Comparison of ENCODE assay signal across 15 cellular contexts in the genomic region with DNA sequence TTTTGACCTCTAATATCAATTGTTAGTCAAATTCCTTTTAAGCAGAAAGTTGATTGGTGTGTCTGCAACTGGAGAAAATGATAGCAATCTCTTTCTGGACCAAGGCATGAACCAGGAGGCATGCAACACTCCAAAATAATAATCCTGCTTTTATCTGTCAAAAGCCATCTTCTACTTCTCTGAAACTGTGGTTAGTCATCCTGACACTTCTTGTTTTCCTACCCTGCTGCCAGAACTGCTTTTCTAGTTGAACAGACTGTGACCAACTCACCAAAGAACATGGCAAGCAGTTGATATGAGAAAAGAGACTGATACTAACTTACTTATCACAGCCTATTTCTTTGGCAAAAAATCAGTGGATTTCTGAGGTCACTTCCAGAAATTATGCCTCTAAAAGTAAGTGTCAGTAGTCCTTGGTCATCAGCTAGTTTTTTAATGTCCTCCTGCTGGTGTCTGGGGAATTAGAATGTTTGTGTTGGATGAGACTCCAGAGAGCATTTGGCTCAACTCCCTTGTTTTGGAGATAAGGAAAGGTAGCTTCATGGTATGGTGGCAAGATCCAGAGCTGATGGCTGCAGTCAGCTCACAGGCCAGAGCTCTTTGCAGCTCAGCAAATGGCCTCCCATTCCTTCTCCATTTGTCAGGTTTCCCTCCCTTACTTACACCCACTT. TPM values are rescaled to one million over a fixed set of nuclear protein-coding genes. Genes with fewer than 3 reads are reported as not detected.
DNase-seq lines count a peak whose midpoint lies in the region; ATAC-seq, FAIRE-seq and TF ChIP-seq lines count a peak whose summit lies in the region.
"Had no signal": no experiment of that assay in that cellular context is flagged by ENCODE, and none has a peak within 500 bp of the region (broad histone marks: within the 10 kb centered on the region; RNA-seq: fewer than 3 reads in every experiment).

No MANE protein-coding gene starts in this region.

- H3K9ac ChIP-seq in liver (ENCODE audit: low read depth in 1 of 2, low read length in 2 of 2) (no peak overlapping the region), HepG2 (ENCODE audit: insufficient read depth, low read depth, low read length) (no peak overlapping the region), SK-N-SH (no peak overlapping the region)
- H3K9ac ChIP-seq: BLaER1 treated with 17β-estradiol and CSF1 and Interleukin-3, amounts not matched to agents 10 nM and 100 nM had no signal

- no peaks in the 10 kb centered on the region for H3K9me2 ChIP-seq in SK-N-SH

- no TSS peak for BruUV-seq in HepG2 (replicated peaks; lab: Mats Ljungman, UMichigan)

- TF ChIP-seq CTCF in liver (IDR thresholded peaks at IDR 0.05; ENCODE audit: low read depth, low read length, missing input control) (no peak), HepG2 (CRISPR knock-in tag; IDR thresholded peaks at IDR 0.05) (no peak), SK-N-SH (IDR thresholded peaks at IDR 0.05) (no peak), choroid plexus epithelial cell (conservative IDR thresholded peaks at IDR 0.05; ENCODE audit: low read depth, low read length) (no peak)

- TF ChIP-seq POLR2A in HepG2 (IDR thresholded peaks at IDR 0.05; ENCODE audit: insufficient read depth in 1 of 2, low read depth in 2 of 2, low read length in 2 of 2), result no peak

- H3K4me1 ChIP-seq in liver (ENCODE audit: control insufficient read depth in 4 of 4, insufficient read depth in 4 of 4, low read length in 3 of 4) (peaks cover 0 to 11% (median 0%) of the 10 kb centered on the region in 4 donors), HepG2 (ENCODE audit: insufficient read depth, low read length) (peaks cover 18% of the 10 kb centered on the region), SK-N-SH (ENCODE audit: control insufficient read depth in 1 of 2, insufficient read depth in 2 of 2, low read depth in 1 of 2, low read length in 1 of 2) (peaks cover 18 to 20% of the 10 kb centered on the region in 2 experiments)

- no peak for FAIRE-seq in HepG2 (lab: Jason Lieb, UNC)

- TF ChIP-seq EP300 in HepG2 (IDR thresholded peaks at IDR 0.05; ENCODE audit: low read depth in 2 of 2, low read length in 2 of 2) (no peak), HepG2 (CRISPR knock-in tag; IDR thresholded peaks at IDR 0.05; ENCODE audit: borderline replicate concordance) (no peak), SK-N-SH (IDR thresholded peaks at IDR 0.05; ENCODE audit: borderline replicate concordance in 1 of 2, low read depth in 1 of 2, low read length in 1 of 2) (0 out of 4 replicates have a peak, but pooled peaks of 1 of the 2 experiments have one; percentile 17)

- POLR2A ChIA-PET in HepG2 (lab: Yijun Ruan, JAX) (no interaction called here), SK-N-SH (lab: Yijun Ruan, JAX) (no interaction called here)

- H3K27ac ChIP-seq in liver (ENCODE audit: low read depth in 1 of 2, low read length in 2 of 2) (no peak overlapping the region), HepG2 (ENCODE audit: extremely low read length, insufficient read depth, low read length) (no peak overlapping the region), SK-N-SH (ENCODE audit: low read depth in 2 of 2, low read length in 1 of 2) (peak overlapping the region; percentile 8 to 90; a peak in 2 of 4 replicates), temporal lobe (ENCODE audit: low read depth, low read length) (peak overlapping the region; percentile 9)
- H3K27ac ChIP-seq: BLaER1 treated with 17β-estradiol and CSF1 and Interleukin-3, amounts not matched to agents 10 nM and 100 nM; PC-9 had no signal

- H3K9me3 ChIP-seq in liver (ENCODE audit: control insufficient read depth in 4 of 4, low read length in 3 of 4), result no peaks in the 10 kb centered on the region
- H3K9me3 ChIP-seq in HepG2 (ENCODE audit: low read length), result no peaks in the 10 kb centered on the region
- no peaks in the 10 kb centered on the region for H3K9me3 ChIP-seq in SK-N-SH
- H3K9me3 ChIP-seq: BLaER1 treated with 17β-estradiol and CSF1 and Interleukin-3, amounts not matched to agents 10 nM and 100 nM had no signal

- H3K27me3 ChIP-seq in liver (ENCODE audit: control insufficient read depth in 4 of 4, insufficient read depth in 4 of 4, low read length in 3 of 4) (no peaks in the 10 kb centered on the region), HepG2 (ENCODE audit: control insufficient read depth in 1 of 2, insufficient read depth in 2 of 2, low read length in 2 of 2) (no peaks in the 10 kb centered on the region), SK-N-SH (ENCODE audit: insufficient read depth) (no peaks in the 10 kb centered on the region)
- H3K27me3 ChIP-seq: BLaER1 treated with 17β-estradiol and CSF1 and Interleukin-3, amounts not matched to agents 10 nM and 100 nM had no signal

- CTCF ChIA-PET in HepG2 (lab: Yijun Ruan, JAX; ENCODE audit: low intra/inter-chr PET ratio, low total read pairs) (no interaction called here), SK-N-SH (lab: Yijun Ruan, JAX) (interaction anchor here (0.9 to 14.3 kb wide), 6 partner anchors 8 to 559 kb away, joined by 3 to 242 read pairs (median 5); no protein-coding TSS in a partner anchor)

- no peaks in the 10 kb centered on the region for H4K20me1 ChIP-seq in HepG2 (ENCODE audit: insufficient read depth, low read length)
- no peaks in the 10 kb centered on the region for H4K20me1 ChIP-seq in SK-N-SH (ENCODE audit: insufficient read depth)

- intact Hi-C loops in HepG2 (cut with micrococcal nuclease; ENCODE audit: unreplicated experiment), result no loop called here

- TF ChIP-seq RAD21 in liver (IDR thresholded peaks at IDR 0.05) (peak; percentile 42 to 55), HepG2 (CRISPR knock-in tag; IDR thresholded peaks at IDR 0.05) (no peak), SK-N-SH (IDR thresholded peaks at IDR 0.05; ENCODE audit: low read length) (no peak)

- H3K79me2 ChIP-seq in HepG2 (ENCODE audit: insufficient read depth, low read length) (no peaks in the 10 kb centered on the region), SK-N-SH (ENCODE audit: insufficient read depth) (no peaks in the 10 kb centered on the region)

- no peak for DNase-seq in HepG2 (ENCODE audit: low spot score)
- DNase-seq in SK-N-SH, result no peak
- peak; percentile 26 for DNase-seq in choroid plexus epithelial cell (ENCODE audit: low read depth)
- no peak for DNase-seq in activated effector memory CD4-positive, alpha-beta T cell treated with anti-CD3 and anti-CD28 coated beads, Interleukin-2, amount 50 U/mL, for 16 hours
- no peak for DNase-seq in COLO829 (ENCODE audit: low spot score)
- DNase-seq in DMS79 treated with DMSO at 0.1 percent for 48 hours (lab: John Stamatoyannopoulos, UW), result no peak
- DNase-seq: hypothalamus; NCI-H2171; PC-9; stimulated activated naive CD4-positive, alpha-beta T cell; T-helper 2 cell had no signal

- H3K4me2 ChIP-seq in HepG2 (ENCODE audit: low read depth, low read length), result no peak overlapping the region
- H3K4me2 ChIP-seq in SK-N-SH, result no peak overlapping the region
- H3K4me2 ChIP-seq: PC-9 had no signal

- H2AFZ ChIP-seq in HepG2 (ENCODE audit: low read length) (no peak overlapping the region), SK-N-SH (ENCODE audit: low read depth) (no peak overlapping the region)
- H2AFZ ChIP-seq: PC-9 had no signal

- in situ Hi-C loops in HepG2 (cut with HindIII; ENCODE audit: extremely low pct_ligation_motif_present, low pct_unique_long_range_greater_than_20kb), result no loop called here

- H3F3A ChIP-seq in SK-N-SH (replicated peaks; ENCODE audit: insufficient read depth), result peaks cover 21% of the 10 kb centered on the region

- H3K4me3 ChIP-seq in liver (ENCODE audit: low read depth in 1 of 3, low read length in 3 of 3) (no peak overlapping the region), HepG2 (replicated peaks in 1 of 3; ENCODE audit: insufficient read depth in 1 of 3, low read depth in 2 of 3, low read length in 3 of 3) (no peak overlapping the region), SK-N-SH (ENCODE audit: low read depth in 2 of 2, low read length in 1 of 2) (no peak overlapping the region), choroid plexus epithelial cell (ENCODE audit: low read depth, low read length) (no peak overlapping the region)
- H3K4me3 ChIP-seq: BLaER1 treated with 17β-estradiol and CSF1 and Interleukin-3, amounts not matched to agents 10 nM and 100 nM; PC-9 had no signal

- no peak for ATAC-seq in HepG2

- H3K36me3 ChIP-seq in liver (ENCODE audit: control insufficient read depth in 4 of 4, insufficient read depth in 3 of 4, low read depth in 1 of 4, low read length in 3 of 4) (peaks cover 0 to 4% (median 0%) of the 10 kb centered on the region in 4 donors), HepG2 (replicated peaks in 1 of 2; ENCODE audit: control insufficient read depth in 1 of 2, insufficient read depth in 2 of 2, low read length in 2 of 2) (no peaks in the 10 kb centered on the region), SK-N-SH (replicated peaks in 1 of 2; ENCODE audit: control insufficient read depth in 1 of 2, insufficient read depth in 2 of 2, low read length in 1 of 2) (no peaks in the 10 kb centered on the region)

RNA-seq across cellular contexts. Expression of gene CRYGS, which starts 7.2 kb away (rescaled TPM):
- 1 to 10 TPM; 1.2 to 3.6 TPM for total RNA-seq in liver
- polyA plus RNA-seq in liver, result 1 to 10 TPM in 1 of 2 donors, under 1 TPM in 1; 0.53 to 1.2 TPM
- total RNA-seq in HepG2 (2016; rRNA removed; fragmentation: Illumina TruSeq; extraction: Trizol), result 0.22 and 2.1 TPM in 2 replicates
- 0.81 and 1.1 TPM in 2 replicates for total RNA-seq in HepG2 (2016; cell fraction: cytosol; rRNA removed; fragmentation: Illumina TruSeq; extraction: Trizol; ENCODE audit: low read depth)
- total RNA-seq in HepG2 (2016; cell fraction: insoluble cytoplasmic fraction; rRNA removed; fragmentation: Illumina TruSeq; extraction: Trizol), result 0.39 and 2.1 TPM in 2 replicates
- total RNA-seq in HepG2 (2016; cell fraction: membrane; rRNA removed; fragmentation: Illumina TruSeq; extraction: Trizol), result 0.37 and 0.79 TPM in 2 replicates
- total RNA-seq in HepG2 (2016; cell fraction: nucleus; rRNA removed; fragmentation: Illumina TruSeq; extraction: Trizol), result 7.0 and 9.7 TPM in 2 replicates
- 6.7 TPM in 2 replicates for polyA plus RNA-seq in HepG2 (2011; rRNA removed)
- 0.53 and 0.68 TPM in 2 replicates for polyA plus RNA-seq in HepG2 (2011; cell fraction: cytosol; rRNA removed)
- polyA plus RNA-seq in HepG2 (2011; cell fraction: nucleus; rRNA removed), result 18.0 and 20.5 TPM in 2 replicates
- polyA plus RNA-seq in HepG2 (2012), result 2.2 and 2.5 TPM in 2 replicates
- 0.19 and 0.44 TPM in 2 replicates for polyA plus RNA-seq in HepG2 (2016; cell fraction: cytosol; fragmentation: Illumina TruSeq; extraction: Trizol; ENCODE audit: low read depth)
- polyA plus RNA-seq in HepG2 (2016; cell fraction: insoluble cytoplasmic fraction; fragmentation: Illumina TruSeq; extraction: Trizol; ENCODE audit: low read depth), result 0.15 and 0.48 TPM in 2 replicates
- polyA plus RNA-seq in HepG2 (2016; cell fraction: membrane; fragmentation: Illumina TruSeq; extraction: Trizol; ENCODE audit: low read depth), result 0.21 TPM in 1 of 2 replicates, not detected in the other
- 10.6 and 15.6 TPM in 2 replicates for polyA plus RNA-seq in HepG2 (2016; cell fraction: nucleus; fragmentation: Illumina TruSeq; extraction: Trizol; ENCODE audit: insufficient read depth, low read depth)
- 2.0 and 3.4 TPM in 2 replicates for polyA minus RNA-seq in HepG2 (2011; rRNA and poly(A)+ RNA removed; ENCODE audit: low replicate concordance)
- 0.53 TPM in 1 of 2 replicates, not detected in the other for polyA minus RNA-seq in HepG2 (2011; cell fraction: cytosol; rRNA and poly(A)+ RNA removed)
- 14.2 and 17.4 TPM in 2 replicates for polyA minus RNA-seq in HepG2 (2011; cell fraction: nucleus; rRNA and poly(A)+ RNA removed)
- polyA plus RNA-seq in SK-N-SH (2012; rRNA removed), result 2.1 and 2.3 TPM in 2 replicates
- 0.09 and 0.22 TPM in 2 replicates for polyA plus RNA-seq in SK-N-SH (2012; cell fraction: cytosol; rRNA removed)
- 19.3 and 20.1 TPM in 2 replicates for polyA plus RNA-seq in SK-N-SH (2012; cell fraction: nucleus; rRNA removed)
- total RNA-seq in temporal lobe, result 1.5 TPM
- total RNA-seq: epithelial cell of proximal tubule had no signal

RNA-seq across cellular contexts. Expression of gene TBCCD1, which starts 30.1 kb away (rescaled TPM):
- total RNA-seq in liver, result 10 to 100 TPM; 15.5 to 16.2 TPM
- polyA plus RNA-seq in liver, result 1 to 10 TPM; 4.9 to 5.6 TPM
- 16.2 and 20.1 TPM in 2 replicates for total RNA-seq in HepG2 (2016; rRNA removed; fragmentation: Illumina TruSeq; extraction: Trizol)
- 5.6 and 6.3 TPM in 2 replicates for total RNA-seq in HepG2 (2016; cell fraction: cytosol; rRNA removed; fragmentation: Illumina TruSeq; extraction: Trizol; ENCODE audit: low read depth)
- 17.3 and 19.5 TPM in 2 replicates for total RNA-seq in HepG2 (2016; cell fraction: insoluble cytoplasmic fraction; rRNA removed; fragmentation: Illumina TruSeq; extraction: Trizol)
- total RNA-seq in HepG2 (2016; cell fraction: membrane; rRNA removed; fragmentation: Illumina TruSeq; extraction: Trizol), result 15.5 and 15.8 TPM in 2 replicates
- 10.6 and 13.8 TPM in 2 replicates for total RNA-seq in HepG2 (2016; cell fraction: nucleus; rRNA removed; fragmentation: Illumina TruSeq; extraction: Trizol)
- polyA plus RNA-seq in HepG2 (2011; rRNA removed), result 12.4 and 13.6 TPM in 2 replicates
- 6.6 and 9.6 TPM in 2 replicates for polyA plus RNA-seq in HepG2 (2011; cell fraction: cytosol; rRNA removed)
- 12.0 and 13.1 TPM in 2 replicates for polyA plus RNA-seq in HepG2 (2011; cell fraction: nucleus; rRNA removed)
- 6.3 and 7.2 TPM in 2 replicates for polyA plus RNA-seq in HepG2 (2012)
- polyA plus RNA-seq in HepG2 (2016; cell fraction: cytosol; fragmentation: Illumina TruSeq; extraction: Trizol; ENCODE audit: low read depth), result 2.0 and 3.3 TPM in 2 replicates
- 12.1 and 12.3 TPM in 2 replicates for polyA plus RNA-seq in HepG2 (2016; cell fraction: insoluble cytoplasmic fraction; fragmentation: Illumina TruSeq; extraction: Trizol; ENCODE audit: low read depth)
- 6.4 and 8.6 TPM in 2 replicates for polyA plus RNA-seq in HepG2 (2016; cell fraction: membrane; fragmentation: Illumina TruSeq; extraction: Trizol; ENCODE audit: low read depth)
- polyA plus RNA-seq in HepG2 (2016; cell fraction: nucleus; fragmentation: Illumina TruSeq; extraction: Trizol; ENCODE audit: insufficient read depth, low read depth), result 12.3 and 15.4 TPM in 2 replicates
- 15.4 and 28.0 TPM in 2 replicates for polyA minus RNA-seq in HepG2 (2011; rRNA and poly(A)+ RNA removed; ENCODE audit: low replicate concordance)
- 6.2 and 6.9 TPM in 2 replicates for polyA minus RNA-seq in HepG2 (2011; cell fraction: cytosol; rRNA and poly(A)+ RNA removed)
- 30.6 and 34.4 TPM in 2 replicates for polyA minus RNA-seq in HepG2 (2011; cell fraction: nucleus; rRNA and poly(A)+ RNA removed)
- 6.5 and 9.1 TPM in 2 replicates for polyA plus RNA-seq in SK-N-SH (2012; rRNA removed)
- polyA plus RNA-seq in SK-N-SH (2012; cell fraction: cytosol; rRNA removed), result 6.5 and 7.9 TPM in 2 replicates
- polyA plus RNA-seq in SK-N-SH (2012; cell fraction: nucleus; rRNA removed), result 6.2 and 12.6 TPM in 2 replicates
- 20.2 TPM for total RNA-seq in temporal lobe

RNA-seq across cellular contexts. Expression of gene DNAJB11, which starts 33.5 kb away (rescaled TPM):
- 100 to 1,000 TPM in 1 of 2 donors, 10 to 100 TPM in 1; 30.2 to 101 TPM for total RNA-seq in liver
- 10 to 100 TPM; 44.7 to 67.3 TPM for polyA plus RNA-seq in liver
- total RNA-seq in HepG2 (2016; rRNA removed; fragmentation: Illumina TruSeq; extraction: Trizol), result 62.5 and 132 TPM in 2 replicates
- 16.0 and 17.0 TPM in 2 replicates for total RNA-seq in HepG2 (2016; cell fraction: cytosol; rRNA removed; fragmentation: Illumina TruSeq; extraction: Trizol; ENCODE audit: low read depth)
- total RNA-seq in HepG2 (2016; cell fraction: insoluble cytoplasmic fraction; rRNA removed; fragmentation: Illumina TruSeq; extraction: Trizol), result 62.4 and 136 TPM in 2 replicates
- total RNA-seq in HepG2 (2016; cell fraction: membrane; rRNA removed; fragmentation: Illumina TruSeq; extraction: Trizol), result 36.7 and 36.8 TPM in 2 replicates
- 128 and 148 TPM in 2 replicates for total RNA-seq in HepG2 (2016; cell fraction: nucleus; rRNA removed; fragmentation: Illumina TruSeq; extraction: Trizol)
- polyA plus RNA-seq in HepG2 (2011; rRNA removed), result 33.1 and 41.0 TPM in 2 replicates
- polyA plus RNA-seq in HepG2 (2011; cell fraction: cytosol; rRNA removed), result 21.9 and 29.6 TPM in 2 replicates
- 28.9 and 34.3 TPM in 2 replicates for polyA plus RNA-seq in HepG2 (2011; cell fraction: nucleus; rRNA removed)
- 54.2 and 72.4 TPM in 2 replicates for polyA plus RNA-seq in HepG2 (2012)
- polyA plus RNA-seq in HepG2 (2016; cell fraction: cytosol; fragmentation: Illumina TruSeq; extraction: Trizol; ENCODE audit: low read depth), result 20.0 and 22.7 TPM in 2 replicates
- 73.0 and 88.8 TPM in 2 replicates for polyA plus RNA-seq in HepG2 (2016; cell fraction: insoluble cytoplasmic fraction; fragmentation: Illumina TruSeq; extraction: Trizol; ENCODE audit: low read depth)
- polyA plus RNA-seq in HepG2 (2016; cell fraction: membrane; fragmentation: Illumina TruSeq; extraction: Trizol; ENCODE audit: low read depth), result 31.8 and 33.0 TPM in 2 replicates
- 235 and 255 TPM in 2 replicates for polyA plus RNA-seq in HepG2 (2016; cell fraction: nucleus; fragmentation: Illumina TruSeq; extraction: Trizol; ENCODE audit: insufficient read depth, low read depth)
- polyA minus RNA-seq in HepG2 (2011; rRNA and poly(A)+ RNA removed; ENCODE audit: low replicate concordance), result 9.2 and 16.4 TPM in 2 replicates
- 17.8 and 20.4 TPM in 2 replicates for polyA minus RNA-seq in HepG2 (2011; cell fraction: cytosol; rRNA and poly(A)+ RNA removed)
- polyA minus RNA-seq in HepG2 (2011; cell fraction: nucleus; rRNA and poly(A)+ RNA removed), result 68.4 and 76.3 TPM in 2 replicates
- 33.3 and 36.0 TPM in 2 replicates for polyA plus RNA-seq in SK-N-SH (2012; rRNA removed)
- polyA plus RNA-seq in SK-N-SH (2012; cell fraction: cytosol; rRNA removed), result 41.9 and 50.6 TPM in 2 replicates
- 19.1 and 30.3 TPM in 2 replicates for polyA plus RNA-seq in SK-N-SH (2012; cell fraction: nucleus; rRNA removed)
- 20.4 TPM for total RNA-seq in temporal lobe

Comparison
In these comparisons a context has a peak if more than half of its experiments do, and no peak if none do; other contexts are left out.
1. H3K27ac ChIP-seq: peak in SK-N-SH (2 of 2) and temporal lobe (single experiment); none in liver (0 of 2) and HepG2 (single experiment).